ENCODE assay signal across 24 cellular contexts in genomic region chr7:157543791-157544190, GRCh38.
"Had no signal": no experiment of that assay in that cellular context is flagged by ENCODE, and none has a peak within 500 bp of the region (broad histone marks: within the 10 kb centered on the region; RNA-seq: fewer than 3 reads in every experiment).

No MANE protein-coding gene starts in this region.

- H3K4me3 ChIP-seq: breast epithelium, Peyer's patch had no signal

- H3K27me3 Mint-ChIP-seq: activated CD4-positive, alpha-beta memory T cell treated with anti-CD3 and anti-CD28 coated beads for 36 hours; activated CD4-positive, alpha-beta T cell treated with anti-CD3 and anti-CD28 coated beads, Interleukin-2, amount 10 ng/mL, durations not matched to agents 7 days and 5 days; activated naive CD4-positive, alpha-beta T cell treated with anti-CD3 and anti-CD28 coated beads, Interleukin-2, amount 50 U/mL, for 24 hours had no signal

- DNase-seq: activated CD4-positive, alpha-beta memory T cell treated with anti-CD3 and anti-CD28 coated beads for 36 hours; activated CD4-positive, alpha-beta T cell treated with anti-CD3 and anti-CD28 coated beads, Interleukin-2, amount 10 ng/mL, durations not matched to agents 7 days and 5 days; activated CD4-positive, CD25-positive, alpha-beta regulatory T cell treated with anti-CD3 and anti-CD28 coated beads, Interleukin-2, amount 50 U/mL, for 72 hours; activated CD8-positive, alpha-beta memory T cell treated with anti-CD3 and anti-CD28 coated beads for 24 hours; activated gamma-delta T cell treated with Interleukin-2 at 50 U/mL for 16 hours; activated T-cell treated with anti-CD3 and anti-CD28 coated beads, Interleukin-2, amount 50 U/mL, for 72 hours; MM.1S; NCI-H1105; NCI-H1436; NCI-H1694 treated with DMSO at 0.1 percent for 48 hours; NCI-H2029 treated with DMSO at 0.1 percent for 48 hours; NCI-H345; NCI-H510A treated with DMSO at 0.1 percent for 48 hours; NCI-H69; NK-92 treated with Interleukin-12 subunit alpha and Interleukin-12 subunit beta, amount 100 ng/mL, for 24 hours; SHP77 treated with DMSO at 0.1 percent for 48 hours; T-helper 17 cell; T-helper 9 cell had no signal

- H3K9me3 Mint-ChIP-seq: activated CD4-positive, alpha-beta memory T cell treated with anti-CD3 and anti-CD28 coated beads for 36 hours; activated naive CD4-positive, alpha-beta T cell treated with anti-CD3 and anti-CD28 coated beads, Interleukin-2, amount 50 U/mL, for 24 hours had no signal

- H3K27me3 ChIP-seq: Peyer's patch had no signal

- ATAC-seq: activated T-cell treated with anti-CD3 and anti-CD28 coated beads, Interleukin-2, amount 50 U/mL, for 72 hours; T-helper 17 cell; WTC11 had no signal

- H3K27ac ChIP-seq: breast epithelium, Peyer's patch, RWPE1 had no signal

- H3K4me3 Mint-ChIP-seq: activated CD4-positive, alpha-beta memory T cell treated with anti-CD3 and anti-CD28 coated beads for 36 hours; activated CD4-positive, alpha-beta T cell treated with anti-CD3 and anti-CD28 coated beads, Interleukin-2, amount 10 ng/mL, durations not matched to agents 7 days and 5 days; activated naive CD4-positive, alpha-beta T cell treated with anti-CD3 and anti-CD28 coated beads, Interleukin-2, amount 50 U/mL, for 24 hours; activated T-cell treated with anti-CD3 and anti-CD28 coated beads, Interleukin-2, amount 50 U/mL, for 72 hours; T-helper 17 cell; WTC11 had no signal

- H3K36me3 Mint-ChIP-seq: activated CD4-positive, alpha-beta memory T cell treated with anti-CD3 and anti-CD28 coated beads for 36 hours had no signal

- H3K4me1 Mint-ChIP-seq: activated CD4-positive, alpha-beta T cell treated with anti-CD3 and anti-CD28 coated beads, Interleukin-2, amount 10 ng/mL, durations not matched to agents 7 days and 5 days; WTC11 had no signal

- H3K9me3 ChIP-seq: Peyer's patch had no signal

- H3K36me3 ChIP-seq: breast epithelium, Peyer's patch had no signal

- H3K4me1 ChIP-seq: breast epithelium, Peyer's patch had no signal

- H3K27ac Mint-ChIP-seq: activated CD4-positive, alpha-beta memory T cell treated with anti-CD3 and anti-CD28 coated beads for 36 hours; activated CD4-positive, alpha-beta T cell treated with anti-CD3 and anti-CD28 coated beads, Interleukin-2, amount 10 ng/mL, durations not matched to agents 7 days and 5 days; activated T-cell treated with anti-CD3 and anti-CD28 coated beads, Interleukin-2, amount 50 U/mL, for 72 hours; activated T-helper 2 cell treated with anti-CD3 and anti-CD28 coated beads, Interferon-gamma antibody, Interleukin-2, Interleukin-4, amounts not matched to agents 10 μg/mL and 5 μg/mL and 100 μg/mL, durations not matched to agents 14 hours and 24 hours and 36 hours; T-helper 17 cell had no signal
